Comparison of ENCODE assay signal across 7 cellular contexts in the genomic region with DNA sequence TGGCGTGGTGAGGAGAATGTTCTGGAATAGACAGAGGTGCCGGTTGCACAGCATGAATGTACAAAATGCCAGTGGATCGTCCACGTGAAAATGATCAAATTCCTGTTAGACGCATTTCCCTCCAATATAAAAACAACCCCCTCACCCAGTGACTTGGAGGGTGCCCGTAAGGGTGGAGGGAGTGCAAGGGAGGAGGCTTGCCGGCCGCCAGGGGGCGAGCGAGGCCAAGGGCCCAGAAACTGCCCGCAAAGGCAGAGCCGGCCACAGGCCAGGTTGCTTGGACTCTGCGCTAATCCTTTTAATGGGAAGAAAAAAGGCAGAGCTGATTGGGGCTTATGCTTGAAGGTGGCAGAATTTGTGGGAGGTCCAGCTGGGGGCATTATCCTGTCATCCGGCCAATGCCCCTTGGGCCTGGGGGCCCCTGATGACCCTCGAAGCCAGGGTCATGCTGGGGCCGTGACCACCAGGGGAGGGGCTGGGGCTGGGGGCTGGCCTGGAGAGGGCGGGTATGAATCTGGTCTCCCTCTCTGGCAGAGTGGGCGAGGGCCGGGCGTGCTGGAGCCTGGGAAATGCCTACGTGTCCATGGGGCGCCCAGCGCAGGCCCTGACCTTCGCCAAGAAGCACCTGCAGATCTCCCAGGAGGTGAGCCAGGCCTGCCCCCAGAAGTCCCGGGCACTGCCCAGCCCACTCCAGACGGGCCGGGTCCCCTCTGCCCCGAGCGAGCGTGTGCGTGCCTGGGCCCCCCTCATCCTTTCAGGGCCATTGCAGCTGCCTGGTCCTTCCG. TPM values are rescaled to one million over a fixed set of nuclear protein-coding genes. Genes with fewer than 3 reads are reported as not detected.
DNase-seq lines count a peak whose midpoint lies in the region; ATAC-seq and TF ChIP-seq lines count a peak whose summit lies in the region.

No MANE protein-coding gene starts in this region.

- H3K9me3 Mint-ChIP-seq in endothelial cell (ENCODE audit: unreplicated experiment) (no peaks in the 10 kb centered on the region), mesothelial cell of epicardium (no peaks in the 10 kb centered on the region)

- no peak for TF ChIP-seq POLR2A in GM18505 (IDR thresholded peaks at IDR 0.05; ENCODE audit: borderline replicate concordance, extremely low read depth, insufficient read depth, insufficient read length)

- H3K27me3 Mint-ChIP-seq in endothelial cell (ENCODE audit: unreplicated experiment), result no peaks in the 10 kb centered on the region
- H3K27me3 Mint-ChIP-seq in mesothelial cell of epicardium (ENCODE audit: low read depth), result no peaks in the 10 kb centered on the region

- peak; percentile 89 for DNase-seq in DMS53 (lab: John Stamatoyannopoulos, UW)
- peak; percentile 85 for DNase-seq in HEK293T (ENCODE audit: extremely low spot score)
- DNase-seq in SKM-1 (lab: John Stamatoyannopoulos, UW; ENCODE audit: unreplicated experiment), result peak; percentile 58
- peak; percentile 83 for DNase-seq in endothelial cell (ENCODE audit: low spot score)
- DNase-seq in mesothelial cell of epicardium (ENCODE audit: low spot score in 2 of 2, unreplicated experiment in 2 of 2), result peak in 1 of 2 experiments; percentile 77

- POLR2A ChIA-PET in HEK293T (lab: Yijun Ruan, JAX), result no interaction called here

- H3K36me3 Mint-ChIP-seq in endothelial cell (ENCODE audit: low read depth, unreplicated experiment) (no peaks in the 10 kb centered on the region), mesothelial cell of epicardium (peaks cover 4% of the 10 kb centered on the region)

- TF ChIP-seq CTCF in endothelial cell (IDR thresholded peaks at IDR 0.05; ENCODE audit: unreplicated experiment) (peak; percentile 89), mesothelial cell of epicardium (IDR thresholded peaks at IDR 0.05; ENCODE audit: unreplicated experiment) (peak; percentile 88)

- H3K27ac Mint-ChIP-seq in endothelial cell (ENCODE audit: unreplicated experiment) (peak overlapping the region; percentile 42), mesothelial cell of epicardium (no peak overlapping the region)

- CTCF ChIA-PET in HEK293T (lab: Yijun Ruan, JAX), result interaction anchor here (0.6 kb wide), 1 partner anchor 12 kb away, joined by 4 read pairs; the partner anchor contains the start of gene GPSM1

- H3K4me1 Mint-ChIP-seq in endothelial cell (ENCODE audit: unreplicated experiment), result no peaks in the 10 kb centered on the region
- H3K4me1 Mint-ChIP-seq in mesothelial cell of epicardium, result peaks cover 8% of the 10 kb centered on the region

- H3K4me3 Mint-ChIP-seq in endothelial cell (ENCODE audit: unreplicated experiment) (peak overlapping the region; percentile 31), mesothelial cell of epicardium (no peak overlapping the region)

- ATAC-seq in GM18505 (IDR thresholded peaks at IDR 0.05; ENCODE audit: unreplicated experiment), result no peak
- no peak for ATAC-seq in HG03342 (IDR thresholded peaks at IDR 0.05; ENCODE audit: unreplicated experiment)

TF ChIP-seq in HEK293T, 16 proteins besides CTCF, POLR2A, EP300 and RAD21:
- no peak for TF ChIP-seq ARNT (IDR thresholded peaks at IDR 0.05)
- TF ChIP-seq NFRKB (IDR thresholded peaks at IDR 0.05), result no peak
- TF ChIP-seq HDGF (IDR thresholded peaks at IDR 0.05; ENCODE audit: borderline replicate concordance), result no peak
- no peak for TF ChIP-seq FOXK2 (IDR thresholded peaks at IDR 0.05)
- TF ChIP-seq L3MBTL2 (conservative IDR thresholded peaks at IDR 0.05), result no peak
- no peak for TF ChIP-seq BHLHE40 (IDR thresholded peaks at IDR 0.05; ENCODE audit: borderline replicate concordance)
- no peak for TF ChIP-seq TARDBP (IDR thresholded peaks at IDR 0.05)
- TF ChIP-seq SUZ12 (IDR thresholded peaks at IDR 0.05), result no peak
- TF ChIP-seq FOXA1 (IDR thresholded peaks at IDR 0.05), result no peak

RNA-seq across cellular contexts. Expression of gene GPSM1, which starts 12.0 kb away (rescaled TPM):
- total RNA-seq in endothelial cell (ENCODE audit: unreplicated experiment) (31.7 TPM), mesothelial cell of epicardium (98.6 to 103 TPM (median 102 TPM) in 3 replicates)

RNA-seq across cellular contexts. Expression of gene DNLZ, which starts 24.2 kb away (rescaled TPM):
- total RNA-seq in endothelial cell (ENCODE audit: unreplicated experiment), result 14.5 TPM
- 11.8 to 14.7 TPM (median 13.0 TPM) in 3 replicates for total RNA-seq in mesothelial cell of epicardium

RNA-seq across cellular contexts. Expression of gene CARD9, which starts 34.1 kb away (rescaled TPM):
- total RNA-seq in endothelial cell (ENCODE audit: unreplicated experiment) (0.41 TPM), mesothelial cell of epicardium (3.6 to 4.9 TPM (median 4.0 TPM) in 3 replicates)

RNA-seq across cellular contexts. Expression of gene CCDC187, which starts 35.5 kb away (rescaled TPM):
- 0.05 TPM for total RNA-seq in endothelial cell (ENCODE audit: unreplicated experiment)
- 0.42 to 0.54 TPM (median 0.47 TPM) in 3 replicates for total RNA-seq in mesothelial cell of epicardium
